In the genomic region with DNA sequence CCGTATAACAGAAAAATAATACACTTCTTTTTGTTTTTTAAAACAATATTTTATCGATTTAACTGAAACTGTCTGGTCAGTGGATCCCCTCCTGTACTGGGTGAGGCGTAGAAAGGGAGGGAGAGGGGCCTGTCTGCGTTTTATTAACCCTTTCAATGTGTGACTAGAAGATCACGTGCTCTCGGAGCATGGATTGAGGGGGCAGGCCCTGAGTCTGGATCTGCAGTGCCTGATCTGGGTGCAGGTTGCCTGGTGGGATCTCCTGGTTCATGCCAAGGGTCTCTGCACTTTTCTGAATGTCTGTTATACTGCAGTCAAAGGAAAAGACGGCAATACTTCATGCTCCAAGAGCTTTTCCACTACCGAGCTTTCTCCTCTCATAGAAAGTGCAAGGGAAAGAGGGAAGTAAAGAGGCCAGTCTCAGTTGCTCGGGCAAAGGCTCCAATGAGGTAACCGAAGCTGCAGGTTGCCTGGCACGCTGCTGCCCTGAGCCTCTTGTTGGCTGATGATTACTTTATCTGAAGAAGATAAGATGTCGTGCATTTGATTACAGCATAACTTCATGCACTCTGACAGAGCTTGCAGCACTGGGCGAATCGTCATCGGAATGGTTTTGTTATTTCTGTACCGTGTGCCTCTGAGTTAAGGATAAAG, we compare ENCODE assay signal across 18 cellular contexts.
DNase-seq lines count a peak whose midpoint lies in the region; ATAC-seq, FAIRE-seq and TF ChIP-seq lines count a peak whose summit lies in the region.
"Had no signal": no experiment of that assay in that cellular context is flagged by ENCODE, and none has a peak within 500 bp of the region (broad histone marks: within the 10 kb centered on the region; RNA-seq: fewer than 3 reads in every experiment).

No MANE protein-coding gene starts in this region.

- no peaks in the 10 kb centered on the region for H4K20me1 ChIP-seq in GM23338 (replicated peaks; ENCODE audit: insufficient read depth)

- TF ChIP-seq POLR2A in sigmoid colon (IDR thresholded peaks at IDR 0.05): no peak
- no peak for TF ChIP-seq POLR2A in GM12891 (IDR thresholded peaks at IDR 0.05; ENCODE audit: low read depth, low read length)

- ATAC-seq in GM23338 (no peak), GM18867 (IDR thresholded peaks at IDR 0.05; ENCODE audit: unreplicated experiment) (no peak)
- no peak for ATAC-seq in natural killer cell treated with Interleukin-12 subunit alpha and Interleukin-12 subunit beta and Interleukin-15 and Interleukin-18, amount 100 ng/mL, for 72 hours

- 0 out of 2 replicates have a peak overlapping the region, but pooled peaks have one; percentile 28 for H2AFZ ChIP-seq in GM23338

- H3K27ac ChIP-seq in GM23338 (ENCODE audit: low read depth) (no peak overlapping the region), sigmoid colon (no peak overlapping the region)

- no peaks in the 10 kb centered on the region for H3K9me3 ChIP-seq in sigmoid colon

- H3K4me1 ChIP-seq in GM23338 (ENCODE audit: insufficient read depth) (no peaks in the 10 kb centered on the region), sigmoid colon (peaks cover 0 to 10% (median 0%) of the 10 kb centered on the region in 4 donors)

- no peak for DNase-seq in GM23338 (ENCODE audit: low spot score)
- no peak for DNase-seq in HTR-8/SVneo (ENCODE audit: insufficient read length, low spot score)
- DNase-seq in left kidney (ENCODE audit: low read depth, low spot score): peak; percentile 51
- DNase-seq in sigmoid colon: peak; percentile 34
- DNase-seq in natural killer cell treated with Interleukin-12 subunit alpha and Interleukin-12 subunit beta and Interleukin-15 and Interleukin-18, amount 100 ng/mL, for 72 hours (ENCODE audit: low spot score): no peak
- no peak for DNase-seq in GM12891 (ENCODE audit: insufficient read length, low spot score)
- DNase-seq: C1 segment of cervical spinal cord; CD8-positive, alpha-beta memory T cell; KG1; NCI-H1417; NCI-H187; NCI-H2107; NCI-H510A; NCI-H748 treated with DMSO at 0.1 percent for 48 hours; RPMI8226; SIG-M5 had no signal

- H3K4me1 Mint-ChIP-seq in GM23338: peaks cover 12% of the 10 kb centered on the region
- H3K4me1 Mint-ChIP-seq in natural killer cell treated with Interleukin-12 subunit alpha and Interleukin-12 subunit beta and Interleukin-15 and Interleukin-18, amount 100 ng/mL, for 72 hours (ENCODE audit: low read depth in 2 of 2): no peaks in the 10 kb centered on the region
- H3K4me1 Mint-ChIP-seq: CD8-positive, alpha-beta memory T cell had no signal

- no peak for TF ChIP-seq CTCF in GM23338 (conservative IDR thresholded peaks at IDR 0.05; ENCODE audit: low read depth in 2 of 2)
- TF ChIP-seq CTCF in sigmoid colon (IDR thresholded peaks at IDR 0.05): no peak

- intact Hi-C loops in sigmoid colon (cut with DNase I): no loop called here

- H3K79me2 ChIP-seq in GM23338 (replicated peaks; ENCODE audit: insufficient read depth): no peaks in the 10 kb centered on the region

- H3K9me3 Mint-ChIP-seq in GM23338: no peaks in the 10 kb centered on the region
- no peaks in the 10 kb centered on the region for H3K9me3 Mint-ChIP-seq in natural killer cell treated with Interleukin-12 subunit alpha and Interleukin-12 subunit beta and Interleukin-15 and Interleukin-18, amount 100 ng/mL, for 72 hours
- H3K9me3 Mint-ChIP-seq: CD8-positive, alpha-beta memory T cell had no signal

- FAIRE-seq in HTR-8/SVneo (lab: Jason Lieb, UNC) (peak; percentile 75), GM12891 (lab: Jason Lieb, UNC) (no peak)
- FAIRE-seq: H1 had no signal

- WGBS in sigmoid colon, 2 donors: 75 to 82% methylated on average over 16 of the region's 16 CpGs

- H3K9me2 ChIP-seq in GM23338 (ENCODE audit: insufficient read depth): no peaks in the 10 kb centered on the region

- TF ChIP-seq EP300 in sigmoid colon (IDR thresholded peaks at IDR 0.05): no peak

- H3K27me3 ChIP-seq in GM23338 (ENCODE audit: insufficient read depth) (no peaks in the 10 kb centered on the region), sigmoid colon (no peaks in the 10 kb centered on the region)

- H3K27me3 Mint-ChIP-seq in GM23338 (ENCODE audit: insufficient read depth, low read depth, poor library complexity): peaks cover 16% of the 10 kb centered on the region
- H3K27me3 Mint-ChIP-seq in natural killer cell treated with Interleukin-12 subunit alpha and Interleukin-12 subunit beta and Interleukin-15 and Interleukin-18, amount 100 ng/mL, for 72 hours: peaks cover 8 to 10% of the 10 kb centered on the region in 2 donors

- H3K4me3 ChIP-seq in GM23338: no peak overlapping the region
- H3K4me3 ChIP-seq in sigmoid colon: no peak overlapping the region

- H3K4me3 Mint-ChIP-seq in GM23338: no peak overlapping the region
- no peak overlapping the region for H3K4me3 Mint-ChIP-seq in natural killer cell treated with Interleukin-12 subunit alpha and Interleukin-12 subunit beta and Interleukin-15 and Interleukin-18, amount 100 ng/mL, for 72 hours
- H3K4me3 Mint-ChIP-seq: CD8-positive, alpha-beta memory T cell had no signal

- no peak overlapping the region for H3K27ac Mint-ChIP-seq in GM23338
- H3K27ac Mint-ChIP-seq in natural killer cell treated with Interleukin-12 subunit alpha and Interleukin-12 subunit beta and Interleukin-15 and Interleukin-18, amount 100 ng/mL, for 72 hours: no peak overlapping the region
- H3K27ac Mint-ChIP-seq: CD8-positive, alpha-beta memory T cell had no signal

- no peaks in the 10 kb centered on the region for H3K36me3 ChIP-seq in GM23338 (ENCODE audit: insufficient read depth)
- no peaks in the 10 kb centered on the region for H3K36me3 ChIP-seq in sigmoid colon

- H3K4me2 ChIP-seq in GM23338: no peak overlapping the region

- H3F3A ChIP-seq in GM23338 (replicated peaks; ENCODE audit: low read depth): no peaks in the 10 kb centered on the region

- no peaks in the 10 kb centered on the region for H3K36me3 Mint-ChIP-seq in GM23338 (ENCODE audit: low read depth)
- no peaks in the 10 kb centered on the region for H3K36me3 Mint-ChIP-seq in natural killer cell treated with Interleukin-12 subunit alpha and Interleukin-12 subunit beta and Interleukin-15 and Interleukin-18, amount 100 ng/mL, for 72 hours
- H3K36me3 Mint-ChIP-seq: CD8-positive, alpha-beta memory T cell had no signal

TF ChIP-seq in GM23338, 12 proteins besides CTCF, POLR2A, EP300 and RAD21:
- TF ChIP-seq ZNF331 (CRISPR knock-in tag; IDR thresholded peaks at IDR 0.05; ENCODE audit: low read depth): no peak
- no peak for TF ChIP-seq POLR2AphosphoS5 (IDR thresholded peaks at IDR 0.05; ENCODE audit: low read depth)
TF ChIP-seq in GM23338: peak in this region for 0.

TF ChIP-seq in GM12891, 5 proteins besides CTCF, POLR2A, EP300 and RAD21:
- TF ChIP-seq TAF1 (IDR thresholded peaks at IDR 0.05; ENCODE audit: low read depth, low read length): no peak
- no peak for TF ChIP-seq SPI1 (IDR thresholded peaks at IDR 0.05; ENCODE audit: low read depth, low read length)
- TF ChIP-seq POLR2AphosphoS5 (IDR thresholded peaks at IDR 0.05; ENCODE audit: low read depth, low read length): no peak
- TF ChIP-seq PAX5 (IDR thresholded peaks at IDR 0.05; ENCODE audit: insufficient read depth, low read length, severe bottlenecking): no peak
- no peak for TF ChIP-seq POU2F2 (IDR thresholded peaks at IDR 0.05; ENCODE audit: low read depth, low read length)
TF ChIP-seq in GM12891: peak in this region for 0.

Comparison
In these comparisons a context has a peak if more than half of its experiments do, and no peak if none do; other contexts are left out.
1. DNase-seq: peak in left kidney (single experiment) and sigmoid colon (single experiment); none in GM23338 (single experiment), HTR-8/SVneo (single experiment), natural killer cell treated with Interleukin-12 subunit alpha and Interleukin-12 subunit beta and Interleukin-15 and Interleukin-18, amount 100 ng/mL, for 72 hours (single experiment) and GM12891 (single experiment).